29 cellular contexts compared by ENCODE assay signal in the genomic region with DNA sequence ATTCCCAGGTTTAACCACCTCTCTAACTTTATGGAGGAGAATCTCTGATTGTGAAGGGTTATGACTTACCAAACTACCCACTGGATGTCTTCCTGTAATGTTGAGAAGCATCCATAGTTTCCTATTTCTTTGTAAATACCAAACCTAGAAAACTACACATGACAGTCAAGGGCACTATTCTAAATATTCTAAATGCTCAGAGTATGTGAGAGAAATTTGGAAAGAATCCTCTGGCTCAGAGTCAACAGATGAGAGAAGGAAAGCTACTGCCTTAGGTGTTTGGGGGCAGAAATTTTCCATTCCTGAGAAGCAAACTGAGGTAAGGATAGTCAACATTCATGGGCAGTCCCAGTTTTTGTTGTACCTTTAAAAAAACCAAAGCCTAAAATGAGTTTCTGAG.
"Had no signal": no experiment of that assay in that cellular context is flagged by ENCODE, and none has a peak within 500 bp of the region (broad histone marks: within the 10 kb centered on the region; RNA-seq: fewer than 3 reads in every experiment).

No MANE protein-coding gene starts in this region.

- H3K4me1 Mint-ChIP-seq: naive B cell; natural killer cell; nephron progenitor cell; neural progenitor cell; stimulated activated naive B cell treated with anti-CD40 and anti-IgM and Interleukin-4, amounts not matched to agents 10 μg/mL and 1 μg/mL and 100 μg/mL, for 72 hours had no signal

- H3K9me3 Mint-ChIP-seq: natural killer cell, nephron progenitor cell, neural progenitor cell, type B pancreatic cell had no signal

- H3K4me3 ChIP-seq: left lung, lower lobe of right lung, neural progenitor cell, ovary, right atrium auricular region, right lobe of liver, skin epidermis, suprapubic skin, tibial nerve, uterus had no signal

- H3K36me3 Mint-ChIP-seq: naive B cell; natural killer cell; neural progenitor cell; stimulated activated naive B cell treated with anti-CD40 and anti-IgM and Interleukin-4, amounts not matched to agents 10 μg/mL and 1 μg/mL and 100 μg/mL, for 72 hours; type B pancreatic cell had no signal

- DNase-seq: hippocampal formation; kidney glomerular epithelial cell; left colon; left lung; lower lobe of right lung; mammary epithelial cell; mesenchymal stem cell; naive B cell; natural killer cell; nephron progenitor cell; occipital lobe; ovary; right lobe of liver; stimulated activated CD4-positive, alpha-beta T cell treated with anti-CD3 and anti-CD28 coated beads, Interleukin-12 subunit alpha, Interleukin-12 subunit beta, amount 100 ng/mL, for 4 hours; stimulated activated CD4-positive, alpha-beta T cell treated with anti-CD3 and anti-CD28 coated beads, Interleukin-15, amount 100 ng/mL, for 24 hours; stimulated activated CD4-positive, alpha-beta T cell treated with anti-CD3 and anti-CD28 coated beads, Interleukin-2, amount 100 ng/mL, for 24 hours; stimulated activated CD4-positive, alpha-beta T cell treated with anti-CD3 and anti-CD28 coated beads, Interleukin-4, amount 100 ng/mL, for 1 hour; stimulated activated naive B cell treated with anti-CD40 and anti-IgM and Interleukin-4, amounts not matched to agents 10 μg/mL and 1 μg/mL and 100 μg/mL, for 72 hours; stimulated activated naive CD8-positive, alpha-beta T cell treated with anti-CD3 and anti-CD28 coated beads, Interleukin-15, Interleukin-2, amounts not matched to agents 100 U/mL and 50 U/mL, for 24 hours; uterus had no signal

- H3K27me3 Mint-ChIP-seq: progenitor cell of endocrine pancreas, type B pancreatic cell had no signal

- H3K36me3 ChIP-seq: left lung, lower lobe of right lung, neural progenitor cell, neutrophil, ovary, right atrium auricular region, right lobe of liver, suprapubic skin, tibial nerve, uterus had no signal

- H3K4me3 Mint-ChIP-seq: naive B cell; natural killer cell; nephron progenitor cell; neural progenitor cell; stimulated activated naive B cell treated with anti-CD40 and anti-IgM and Interleukin-4, amounts not matched to agents 10 μg/mL and 1 μg/mL and 100 μg/mL, for 72 hours; type B pancreatic cell had no signal

- FAIRE-seq: keratinocyte had no signal

- H2AFZ ChIP-seq: neural progenitor cell had no signal

- H3K27ac ChIP-seq: left lung, lower lobe of right lung, neural progenitor cell, neutrophil, ovary, right atrium auricular region, right lobe of liver, skin epidermis, suprapubic skin, tibial nerve, uterus had no signal

- H3K27ac Mint-ChIP-seq: naive B cell; natural killer cell; nephron progenitor cell; neural progenitor cell; progenitor cell of endocrine pancreas; stimulated activated naive B cell treated with anti-CD40 and anti-IgM and Interleukin-4, amounts not matched to agents 10 μg/mL and 1 μg/mL and 100 μg/mL, for 72 hours; type B pancreatic cell had no signal

- H3K4me1 ChIP-seq: left lung, lower lobe of right lung, neural progenitor cell, right atrium auricular region, right lobe of liver, suprapubic skin, tibial nerve, uterus had no signal

- H3K9me3 ChIP-seq: left lung, lower lobe of right lung, neutrophil, ovary, right atrium auricular region, right lobe of liver, suprapubic skin, tibial nerve, uterus had no signal

- H3K4me2 ChIP-seq: neural progenitor cell had no signal

- ATAC-seq: left colon; left lung; lower lobe of right lung; natural killer cell; right lobe of liver; stimulated activated naive B cell treated with anti-CD40 and anti-IgM and Interleukin-4, amounts not matched to agents 10 μg/mL and 1 μg/mL and 100 μg/mL, for 72 hours; stimulated activated naive CD8-positive, alpha-beta T cell treated with anti-CD3 and anti-CD28 coated beads, Interleukin-15, Interleukin-2, amounts not matched to agents 100 U/mL and 50 U/mL, for 24 hours had no signal

- H3K27me3 ChIP-seq: left lung, neural progenitor cell, neutrophil, ovary, right atrium auricular region, right lobe of liver, suprapubic skin, tibial nerve, uterus had no signal
